ENCODE assay signal across 24 cellular contexts in genomic region chr11:11862995-11863394, GRCh38.
"Had no signal": no experiment of that assay in that cellular context is flagged by ENCODE, and none has a peak within 500 bp of the region (broad histone marks: within the 10 kb centered on the region; RNA-seq: fewer than 3 reads in every experiment).

No MANE protein-coding gene starts in this region.

- FAIRE-seq: endometrium, keratinocyte had no signal

- DNase-seq: colonic mucosa; cortex of kidney; effector CD8-positive, alpha-beta T cell; effector memory CD8-positive, alpha-beta T cell; endodermal cell; erythroblast; esophagus squamous epithelium; foreskin fibroblast; foreskin melanocyte; gastrocnemius medialis; glutamatergic neuron; head of caudate nucleus; heart right ventricle; hippocampal formation; left cardiac atrium; left lung; left ventricle myocardium superior; lower lobe of right lung; mesenchymal stem cell; mucosa of descending colon had no signal

- H3K9me3 ChIP-seq: colonic mucosa, gastrocnemius medialis, left lung, mucosa of descending colon had no signal

- H3K27ac ChIP-seq: colonic mucosa, epithelial cell of prostate, esophagus squamous epithelium, gastrocnemius medialis, heart right ventricle, left lung, lower lobe of right lung had no signal

- ATAC-seq: effector memory CD8-positive, alpha-beta T cell; esophagus mucosa; gastrocnemius medialis; heart right ventricle; left cardiac atrium; left lung; left ventricle myocardium superior; lower lobe of right lung; mucosa of descending colon had no signal

- H3K36me3 ChIP-seq: colonic mucosa, gastrocnemius medialis, lower lobe of right lung had no signal

- H3K4me3 ChIP-seq: colonic mucosa, esophagus squamous epithelium, gastrocnemius medialis, heart right ventricle, left lung, lower lobe of right lung, mucosa of descending colon had no signal

- H3K27me3 ChIP-seq: colonic mucosa, esophagus squamous epithelium, gastrocnemius medialis, heart right ventricle, left lung had no signal

- H3K4me1 ChIP-seq: colonic mucosa had no signal
